In the genomic region with DNA sequence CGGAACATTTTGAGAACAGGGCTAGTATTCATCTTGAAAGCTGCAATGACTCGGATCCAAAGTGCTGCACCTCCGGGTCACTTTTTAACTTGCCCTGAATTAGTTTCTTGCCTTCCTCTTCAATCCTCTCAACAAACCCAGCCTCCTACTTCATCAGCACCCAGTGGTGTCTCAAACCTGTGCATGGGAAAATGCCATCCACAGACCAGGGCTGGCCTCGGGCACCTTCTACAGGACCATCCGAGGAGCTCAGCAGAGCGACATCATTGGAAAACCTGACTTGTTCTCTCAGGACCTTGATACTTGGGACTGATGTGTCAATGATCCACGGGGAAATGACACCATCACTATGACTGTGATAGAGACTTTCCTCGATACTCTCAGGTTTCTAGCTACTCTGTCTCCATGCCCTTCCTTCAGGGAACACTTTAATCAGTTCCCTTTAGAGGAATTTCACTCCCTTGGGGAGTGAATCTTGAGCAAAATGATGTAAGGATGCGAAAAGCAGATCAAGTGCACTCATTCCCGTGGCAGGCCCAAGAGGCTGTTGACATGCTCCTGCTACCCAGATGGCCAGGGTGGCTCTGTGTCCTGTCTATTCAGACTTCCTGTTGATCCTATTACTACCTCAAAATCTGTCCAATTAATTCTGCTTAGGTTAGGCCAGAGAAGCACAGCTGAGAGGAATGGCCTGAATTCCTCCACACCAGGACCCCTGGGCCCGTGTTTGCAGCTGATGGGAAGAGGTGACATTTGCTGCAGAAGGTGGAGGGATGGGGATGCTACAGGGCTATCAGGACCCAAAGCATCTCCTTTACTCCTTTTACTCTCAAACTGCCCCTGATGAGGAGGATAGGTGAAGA, we compare ENCODE assay signal across 17 cellular contexts.
DNase-seq lines count a peak whose midpoint lies in the region; ATAC-seq and TF ChIP-seq lines count a peak whose summit lies in the region.
"Had no signal": no experiment of that assay in that cellular context is flagged by ENCODE, and none has a peak within 500 bp of the region (broad histone marks: within the 10 kb centered on the region; RNA-seq: fewer than 3 reads in every experiment).

No MANE protein-coding gene starts in this region.

- no peak overlapping the region for H3K27ac ChIP-seq in esophagus muscularis mucosa (replicated peaks in 1 of 4)
- H3K27ac ChIP-seq: C4-2B, PC-9, SJSA1 had no signal

- WGBS in esophagus muscularis mucosa = 85% methylated on average over 11 of the region's 11 CpGs

- no peak overlapping the region for H3K27ac Mint-ChIP-seq in stimulated activated effector memory CD8-positive, alpha-beta T cell treated with anti-CD3 and anti-CD28 coated beads, Interleukin-12 subunit alpha, Interleukin-12 subunit beta, amount 100 ng/mL, for 72 hours
- H3K27ac Mint-ChIP-seq in T-helper 17 cell = no peak overlapping the region
- H3K27ac Mint-ChIP-seq: IgD-negative memory B cell had no signal

- in situ Hi-C loops in G401 (cut with HindIII; ENCODE audit: low sequenced_read_pairs) = loop anchor here (25.0 kb wide), 2 partner anchors 176 to 276 kb away; a partner anchor contains a TSS

- TF ChIP-seq CTCF in esophagus muscularis mucosa (IDR thresholded peaks at IDR 0.05) = no peak

- no peaks in the 10 kb centered on the region for H3K27me3 ChIP-seq in esophagus muscularis mucosa
- H3K27me3 ChIP-seq: SJSA1 had no signal

- H3K36me3 Mint-ChIP-seq in stimulated activated effector memory CD8-positive, alpha-beta T cell treated with anti-CD3 and anti-CD28 coated beads, Interleukin-12 subunit alpha, Interleukin-12 subunit beta, amount 100 ng/mL, for 72 hours = no peaks in the 10 kb centered on the region
- H3K36me3 Mint-ChIP-seq in T-helper 17 cell (ENCODE audit: low read depth) = peaks cover 2% of the 10 kb centered on the region
- H3K36me3 Mint-ChIP-seq: IgD-negative memory B cell had no signal

- peaks cover 8% of the 10 kb centered on the region for H3K4me1 Mint-ChIP-seq in stimulated activated effector memory CD8-positive, alpha-beta T cell treated with anti-CD3 and anti-CD28 coated beads, Interleukin-12 subunit alpha, Interleukin-12 subunit beta, amount 100 ng/mL, for 72 hours
- H3K4me1 Mint-ChIP-seq in T-helper 17 cell = no peaks in the 10 kb centered on the region

- peaks cover 24% of the 10 kb centered on the region for H3K27me3 Mint-ChIP-seq in T-helper 17 cell

- DNase-seq in G401 (ENCODE audit: low spot score) = peak; percentile 66
- peak; percentile 23 for DNase-seq in NCI-H524 treated with DMSO at 0.1 percent for 48 hours (lab: John Stamatoyannopoulos, UW)
- peak; percentile 77 for DNase-seq in esophagus muscularis mucosa (ENCODE audit: extremely low spot score)
- no peak for DNase-seq in stimulated activated effector memory CD8-positive, alpha-beta T cell treated with anti-CD3 and anti-CD28 coated beads, Interleukin-12 subunit alpha, Interleukin-12 subunit beta, amount 100 ng/mL, for 72 hours (ENCODE audit: low spot score in 2 of 2)
- no peak for DNase-seq in NCI-H748 treated with DMSO at 0.1 percent for 48 hours (lab: John Stamatoyannopoulos, UW)
- no peak for DNase-seq in T-helper 17 cell
- DNase-seq: COR-L47, Kasumi-1, NCI-H1105, NCI-H187, NCI-H774, PC-9 had no signal

- no peak overlapping the region for H3K4me3 Mint-ChIP-seq in stimulated activated effector memory CD8-positive, alpha-beta T cell treated with anti-CD3 and anti-CD28 coated beads, Interleukin-12 subunit alpha, Interleukin-12 subunit beta, amount 100 ng/mL, for 72 hours
- no peak overlapping the region for H3K4me3 Mint-ChIP-seq in T-helper 17 cell
- H3K4me3 Mint-ChIP-seq: IgD-negative memory B cell had no signal

- no peak for TF ChIP-seq POLR2A in esophagus muscularis mucosa (IDR thresholded peaks at IDR 0.05; ENCODE audit: low read depth)

- no peaks in the 10 kb centered on the region for H3K9me3 ChIP-seq in esophagus muscularis mucosa
- H3K9me3 ChIP-seq in T-helper 17 cell (ENCODE audit: control insufficient read depth, low read length, poor library complexity, severe bottlenecking) = no peaks in the 10 kb centered on the region
- H3K9me3 ChIP-seq: HAP-1, SJSA1 had no signal

- H3K36me3 ChIP-seq in esophagus muscularis mucosa = no peaks in the 10 kb centered on the region
- H3K36me3 ChIP-seq: HAP-1, SJSA1 had no signal

- H3K4me3 ChIP-seq in esophagus muscularis mucosa = no peak overlapping the region
- H3K4me3 ChIP-seq: HAP-1, PC-9, SJSA1 had no signal

- no peaks in the 10 kb centered on the region for H3K9me3 Mint-ChIP-seq in stimulated activated effector memory CD8-positive, alpha-beta T cell treated with anti-CD3 and anti-CD28 coated beads, Interleukin-12 subunit alpha, Interleukin-12 subunit beta, amount 100 ng/mL, for 72 hours
- H3K9me3 Mint-ChIP-seq: IgD-negative memory B cell had no signal

- ATAC-seq in stimulated activated effector memory CD8-positive, alpha-beta T cell treated with anti-CD3 and anti-CD28 coated beads, Interleukin-12 subunit alpha, Interleukin-12 subunit beta, amount 100 ng/mL, for 72 hours = peak; percentile 37
- no peak for ATAC-seq in HG02678 (IDR thresholded peaks at IDR 0.05; ENCODE audit: unreplicated experiment)
- no peak for ATAC-seq in T-helper 17 cell

- TF ChIP-seq EP300 in esophagus muscularis mucosa (IDR thresholded peaks at IDR 0.05) = no peak

- intact Hi-C loops in esophagus muscularis mucosa (cut with DNase I) = no loop called here

- H3K4me1 ChIP-seq in esophagus muscularis mucosa = no peaks in the 10 kb centered on the region
- H3K4me1 ChIP-seq: HAP-1 had no signal

Comparison
In these comparisons a context has a peak if more than half of its experiments do, and no peak if none do; other contexts are left out.
1. DNase-seq: peak in G401 (single experiment), NCI-H524 treated with DMSO at 0.1 percent for 48 hours (single experiment) and esophagus muscularis mucosa (single experiment); none in stimulated activated effector memory CD8-positive, alpha-beta T cell treated with anti-CD3 and anti-CD28 coated beads, Interleukin-12 subunit alpha, Interleukin-12 subunit beta, amount 100 ng/mL, for 72 hours (0 of 2), NCI-H748 treated with DMSO at 0.1 percent for 48 hours (single experiment) and T-helper 17 cell (0 of 3).